Comparison of ENCODE assay signal across 8 cellular contexts in the genomic region with DNA sequence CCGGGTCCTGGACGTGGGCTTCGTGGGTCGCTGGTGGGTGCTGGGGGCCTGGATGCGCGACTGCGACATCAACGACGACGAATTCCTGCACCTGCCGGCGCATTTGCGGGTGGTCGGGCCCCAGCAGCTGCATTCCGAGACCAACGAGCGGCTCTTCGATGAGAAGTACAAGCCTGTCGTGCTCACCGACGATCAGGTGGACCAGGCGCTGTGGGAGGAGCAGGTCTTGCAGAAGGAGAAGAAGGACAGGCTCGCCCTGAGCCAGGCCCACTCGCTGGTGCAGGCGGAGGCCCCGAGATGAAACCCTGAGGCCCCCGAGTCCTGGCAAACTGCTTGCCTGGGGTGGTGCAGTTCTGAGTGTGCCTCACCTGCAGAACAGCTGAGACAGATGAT. TPM values are rescaled to one million over a fixed set of nuclear protein-coding genes. Genes with fewer than 3 reads are reported as not detected.
DNase-seq lines count a peak whose midpoint lies in the region; ATAC-seq and TF ChIP-seq lines count a peak whose summit lies in the region.

No MANE protein-coding gene starts in this region.

- H3K4me3 ChIP-seq in SJCRH30 = peak overlapping the region; percentile 85
- H3K4me3 ChIP-seq in fibroblast of villous mesenchyme (ENCODE audit: low read depth, low read length) = peak overlapping the region; percentile 91
- peak overlapping the region; percentile 90 to 100 (median 98) for H3K4me3 ChIP-seq in sigmoid colon

- 0 out of 2 replicates have a peak, but pooled peaks cover 7% of the 10 kb centered on the region for H3K36me3 ChIP-seq in SJCRH30
- H3K36me3 ChIP-seq in sigmoid colon = peaks cover 0 to 25% (median 5%) of the 10 kb centered on the region in 4 donors

- H3K4me1 ChIP-seq in SJCRH30 (no peaks in the 10 kb centered on the region; the same call in 1 of the 2 replicates), sigmoid colon (peaks cover 0 to 38% (median 26%) of the 10 kb centered on the region in 4 donors)

- peak; percentile 12 for ATAC-seq in GM18502 (IDR thresholded peaks at IDR 0.05; ENCODE audit: poor library complexity, unreplicated experiment)
- ATAC-seq in HG02840 (IDR thresholded peaks at IDR 0.05; ENCODE audit: low FRiP score, unreplicated experiment) = no peak
- no peak for ATAC-seq in HG02885 (IDR thresholded peaks at IDR 0.05; ENCODE audit: poor library complexity, unreplicated experiment)
- ATAC-seq in GM18868 (IDR thresholded peaks at IDR 0.05; ENCODE audit: unreplicated experiment) = no peak

- no peak for TF ChIP-seq EP300 in sigmoid colon (IDR thresholded peaks at IDR 0.05)

- H3K9me3 ChIP-seq in SJCRH30 (replicated peaks) (no peaks in the 10 kb centered on the region), sigmoid colon (no peaks in the 10 kb centered on the region)

- DNase-seq in SJCRH30 = no peak
- DNase-seq in fibroblast of villous mesenchyme (ENCODE audit: low read depth) = no peak
- no peak for DNase-seq in sigmoid colon
- DNase-seq in NCI-H748 (lab: John Stamatoyannopoulos, UW; ENCODE audit: unreplicated experiment) = no peak

- TF ChIP-seq POLR2A in sigmoid colon (IDR thresholded peaks at IDR 0.05) = no peak

- WGBS in sigmoid colon, 2 donors = 2 to 10% methylated on average over 27 of the region's 27 CpGs

- H3K27ac ChIP-seq in SJCRH30 = no peak overlapping the region; the same call in 1 of the 2 replicates
- H3K27ac ChIP-seq in sigmoid colon = peak overlapping the region; percentile 88 to 92 (median 90)

- no peak for TF ChIP-seq CTCF in fibroblast of villous mesenchyme (IDR thresholded peaks at IDR 0.05; ENCODE audit: insufficient read depth, low read depth, low read length)
- TF ChIP-seq CTCF in sigmoid colon (IDR thresholded peaks at IDR 0.05) = no peak

- intact Hi-C loops in sigmoid colon (cut with DNase I) = loop anchor here (2.0 kb wide), 1 partner anchor 57 kb away; no protein-coding TSS in a partner anchor

- H3K27me3 ChIP-seq in SJCRH30 = no peaks in the 10 kb centered on the region
- H3K27me3 ChIP-seq in sigmoid colon = no peaks in the 10 kb centered on the region

RNA-seq across cellular contexts. Expression of a gene that starts 0.8 kb away (rescaled TPM):
- 22.5 and 23.4 TPM in 2 replicates for total RNA-seq in SJCRH30 (2014; rRNA removed; shearing (Covaris generic))
- total RNA-seq in fibroblast of villous mesenchyme = 38.7 and 41.0 TPM in 2 replicates
- 10 to 100 TPM; 18.8 to 28.5 (median 26.0) TPM for total RNA-seq in sigmoid colon
- 10 to 100 TPM in 2 of 3 donors, 1 to 10 TPM in 1; 9.6 to 22.6 (median 15.5) TPM for polyA plus RNA-seq in sigmoid colon

RNA-seq across cellular contexts. Expression of a gene that starts 1.0 kb away (rescaled TPM):
- 22.1 and 25.2 TPM in 2 replicates for total RNA-seq in SJCRH30 (2014; rRNA removed; shearing (Covaris generic))
- total RNA-seq in fibroblast of villous mesenchyme (112 and 128 TPM in 2 replicates), sigmoid colon (10 to 100 TPM; 26.5 to 36.0 (median 28.3) TPM)
- polyA plus RNA-seq in sigmoid colon = 10 to 100 TPM; 19.4 to 61.3 (median 21.0) TPM

RNA-seq across cellular contexts. Expression of a gene that starts 31.4 kb away (rescaled TPM):
- total RNA-seq in SJCRH30 (2014; rRNA removed; shearing (Covaris generic)) = 120 and 121 TPM in 2 replicates
- total RNA-seq in fibroblast of villous mesenchyme (92.1 and 96.7 TPM in 2 replicates), sigmoid colon (10 to 100 TPM; 22.5 to 51.0 (median 34.4) TPM)
- 10 to 100 TPM; 35.4 to 73.9 (median 39.1) TPM for polyA plus RNA-seq in sigmoid colon

RNA-seq across cellular contexts. Expression of a gene that starts 58.0 kb away (rescaled TPM):
- total RNA-seq in SJCRH30 (2014; rRNA removed; shearing (Covaris generic)) = 35.7 and 36.2 TPM in 2 replicates
- total RNA-seq in fibroblast of villous mesenchyme (38.0 and 40.6 TPM in 2 replicates), sigmoid colon (10 to 100 TPM; 18.1 to 24.9 (median 20.8) TPM)
- 10 to 100 TPM; 21.6 to 51.8 (median 29.4) TPM for polyA plus RNA-seq in sigmoid colon
